Comparison of ENCODE assay signal across 11 cellular contexts in the genomic region with DNA sequence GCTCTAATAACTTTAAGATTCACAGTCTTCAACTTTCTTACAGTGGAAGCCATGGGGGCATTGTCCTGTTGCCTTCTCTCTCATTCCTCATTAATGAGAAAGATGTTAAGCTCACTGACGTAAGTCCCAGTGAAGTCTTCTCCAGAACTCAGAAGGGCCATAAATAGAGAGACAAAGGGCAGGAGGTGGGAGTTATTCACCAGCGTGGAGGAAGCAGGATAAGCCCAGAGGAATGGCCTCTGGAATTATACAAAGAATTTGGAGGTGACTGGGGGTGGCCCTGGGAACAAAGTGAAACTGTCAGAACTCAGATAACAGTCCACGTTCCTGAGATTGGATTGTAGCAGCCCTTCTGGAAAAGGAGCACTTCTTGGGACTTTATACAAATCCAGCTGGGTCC. TPM values are rescaled to one million over a fixed set of nuclear protein-coding genes. Genes with fewer than 3 reads are reported as not detected.
A peak's percentile ranks its signal among the peaks of the same experiment; 100 is the strongest.
DNase-seq lines count a peak whose midpoint lies in the region; ATAC-seq, FAIRE-seq and TF ChIP-seq lines count a peak whose summit lies in the region.
"Had no signal": no experiment of that assay in that cellular context is flagged by ENCODE, and none has a peak within 500 bp of the region (broad histone marks: within the 10 kb centered on the region; RNA-seq: fewer than 3 reads in every experiment).

No MANE protein-coding gene starts in this region.

- ATAC-seq in GM18861 (IDR thresholded peaks at IDR 0.05; ENCODE audit: unreplicated experiment) = no peak
- no peak for ATAC-seq in GM21723 (IDR thresholded peaks at IDR 0.05; ENCODE audit: unreplicated experiment)
- ATAC-seq: T-helper 17 cell had no signal

- H3K36me3 ChIP-seq in mucosa of stomach (ENCODE audit: control insufficient read depth, insufficient read depth, low read length) = no peaks in the 10 kb centered on the region
- H3K36me3 ChIP-seq in tibial nerve = no peaks in the 10 kb centered on the region

- peaks cover 70% of the 10 kb centered on the region for H3K4me1 ChIP-seq in mucosa of stomach (ENCODE audit: control insufficient read depth, insufficient read depth, low read length)
- H3K4me1 ChIP-seq in tibial nerve = peaks cover 0 to 93% (median 47%) of the 10 kb centered on the region in 4 donors

- H3K9me3 ChIP-seq in mucosa of stomach (ENCODE audit: control insufficient read depth, low read length) (no peaks in the 10 kb centered on the region), tibial nerve (no peaks in the 10 kb centered on the region)

- peak in 1 of 2 donors; percentile 69 for TF ChIP-seq EP300 in tibial nerve (IDR thresholded peaks at IDR 0.05)

- peak; percentile 7 to 15 for DNase-seq in foreskin fibroblast
- DNase-seq in tibial nerve (ENCODE audit: low spot score in 2 of 2) = peak in 1 of 2 donors; percentile 11
- DNase-seq in mucosa of gallbladder (ENCODE audit: low spot score) = no peak
- DNase-seq in GM12892 (ENCODE audit: insufficient read length) = no peak
- DNase-seq: activated CD8-positive, alpha-beta memory T cell treated with anti-CD3 and anti-CD28 coated beads for 24 hours; NCI-H187 treated with DMSO at 0.1 percent for 48 hours; T-helper 17 cell had no signal

- H3K27ac ChIP-seq in angular gyrus (ENCODE audit: low read depth, low read length) (peak overlapping the region; percentile 34), tibial nerve (peak overlapping the region; percentile 29 to 88 (median 74))

- H3K9ac ChIP-seq in mucosa of stomach (ENCODE audit: low read length) = peak overlapping the region; percentile 24

- TF ChIP-seq POLR2A in tibial nerve (IDR thresholded peaks at IDR 0.05) (no peak), GM12892 (IDR thresholded peaks at IDR 0.05; ENCODE audit: low read depth, low read length) (no peak)

- TF ChIP-seq CTCF in foreskin fibroblast (IDR thresholded peaks at IDR 0.05; ENCODE audit: low read depth, low read length) (no peak), tibial nerve (IDR thresholded peaks at IDR 0.05) (no peak)

- H3K4me3 ChIP-seq in foreskin fibroblast (ENCODE audit: low read depth in 1 of 2, low read length in 2 of 2) (no peak overlapping the region), mucosa of stomach (ENCODE audit: low read length) (no peak overlapping the region), tibial nerve (peak overlapping the region in 2 of 4 donors; percentile 10 to 23)

- no peaks in the 10 kb centered on the region for H3K27me3 ChIP-seq in mucosa of stomach (ENCODE audit: control insufficient read depth, insufficient read depth, low read length)
- H3K27me3 ChIP-seq in tibial nerve = no peaks in the 10 kb centered on the region

- 12 to 25% methylated on average over 3 of the region's 3 CpGs for WGBS in tibial nerve, 2 donors

- no peak for FAIRE-seq in GM12892 (lab: Jason Lieb, UNC)

RNA-seq across cellular contexts. Expression of gene SORBS1, which starts 52.4 kb away (rescaled TPM):
- total RNA-seq in tibial nerve = 100 to 1,000 TPM; 427 to 623 (median 567) TPM
- total RNA-seq in mucosa of gallbladder = 431 TPM
- 2.2 TPM for polyA plus RNA-seq in GM12892 (2012; ENCODE audit: missing spikeins)

Comparison
In these comparisons a context has a peak if more than half of its experiments do, and no peak if none do; other contexts are left out.
1. DNase-seq: peak in foreskin fibroblast (2 of 2); none in mucosa of gallbladder (single experiment) and GM12892 (single experiment).